22 cellular contexts compared by ENCODE assay signal in genomic region chr22:20354238-20354975, GRCh38. TPM values are rescaled to one million over a fixed set of nuclear protein-coding genes. Genes with fewer than 3 reads are reported as not detected.
DNase-seq lines count a peak whose midpoint lies in the region; ATAC-seq and TF ChIP-seq lines count a peak whose summit lies in the region.
"Had no signal": no experiment of that assay in that cellular context is flagged by ENCODE, and none has a peak within 500 bp of the region (broad histone marks: within the 10 kb centered on the region; RNA-seq: fewer than 3 reads in every experiment).

No MANE protein-coding gene starts in this region.

- H3K4me2 ChIP-seq in neural progenitor cell: no peak overlapping the region

- H3K9ac ChIP-seq in neural progenitor cell: no peak overlapping the region

- H3K27me3 ChIP-seq in neural progenitor cell: no peaks in the 10 kb centered on the region

- H3K4me1 Mint-ChIP-seq in activated T-cell treated with anti-CD3 and anti-CD28 coated beads, Interleukin-2, amount 50 U/mL, for 24 hours (ENCODE audit: low read depth): no peaks in the 10 kb centered on the region
- no peaks in the 10 kb centered on the region for H3K4me1 Mint-ChIP-seq in neural progenitor cell
- no peaks in the 10 kb centered on the region for H3K4me1 Mint-ChIP-seq in activated CD4-positive, alpha-beta memory T cell treated with anti-CD3 and anti-CD28 coated beads, Interleukin-2, amount 10 ng/mL, durations not matched to agents 7 days and 5 days

- H3K27ac Mint-ChIP-seq in activated T-cell treated with anti-CD3 and anti-CD28 coated beads, Interleukin-2, amount 50 U/mL, for 24 hours: no peak overlapping the region
- peak overlapping the region; percentile 58 for H3K27ac Mint-ChIP-seq in neural progenitor cell
- H3K27ac Mint-ChIP-seq in activated CD4-positive, alpha-beta memory T cell treated with anti-CD3 and anti-CD28 coated beads, Interleukin-2, amount 10 ng/mL, durations not matched to agents 7 days and 5 days: no peak overlapping the region

- H4K20me1 ChIP-seq in neural progenitor cell (ENCODE audit: low read depth): no peaks in the 10 kb centered on the region

- no peak overlapping the region for H2AFZ ChIP-seq in neural progenitor cell (replicated peaks)

- no peaks in the 10 kb centered on the region for H3K9me3 ChIP-seq in neural progenitor cell (ENCODE audit: low read depth)

- no peak overlapping the region for H3K4me3 Mint-ChIP-seq in activated T-cell treated with anti-CD3 and anti-CD28 coated beads, Interleukin-2, amount 50 U/mL, for 24 hours
- H3K4me3 Mint-ChIP-seq in neural progenitor cell: no peak overlapping the region
- no peak overlapping the region for H3K4me3 Mint-ChIP-seq in activated CD4-positive, alpha-beta memory T cell treated with anti-CD3 and anti-CD28 coated beads, Interleukin-2, amount 10 ng/mL, durations not matched to agents 7 days and 5 days

- H3K4me1 ChIP-seq in neural progenitor cell: no peaks in the 10 kb centered on the region

- H3F3A ChIP-seq in neural progenitor cell (ENCODE audit: low read depth): no peaks in the 10 kb centered on the region

- H3K4me3 ChIP-seq in neural progenitor cell: no peak overlapping the region

- ATAC-seq in HG03135 (IDR thresholded peaks at IDR 0.05; ENCODE audit: unreplicated experiment): no peak
- ATAC-seq: HCT116 had no signal

- POLR2A ChIA-PET in activated CD4-positive, alpha-beta memory T cell treated with anti-CD3 and anti-CD28 coated beads, Interleukin-2, amount 10 ng/mL, durations not matched to agents 7 days and 5 days (lab: Charles Lee): no interaction called here

- no peak for TF ChIP-seq CTCF in neural progenitor cell (IDR thresholded peaks at IDR 0.05)

- no peaks in the 10 kb centered on the region for H3K36me3 ChIP-seq in neural progenitor cell

- CTCF ChIA-PET in activated CD4-positive, alpha-beta memory T cell treated with anti-CD3 and anti-CD28 coated beads, Interleukin-2, amount 10 ng/mL, durations not matched to agents 7 days and 5 days (lab: Charles Lee): no interaction called here

- no peaks in the 10 kb centered on the region for H3K36me3 Mint-ChIP-seq in activated T-cell treated with anti-CD3 and anti-CD28 coated beads, Interleukin-2, amount 50 U/mL, for 24 hours (ENCODE audit: low read depth)
- H3K36me3 Mint-ChIP-seq in neural progenitor cell: no peaks in the 10 kb centered on the region
- peaks cover 2% of the 10 kb centered on the region for H3K36me3 Mint-ChIP-seq in activated CD4-positive, alpha-beta memory T cell treated with anti-CD3 and anti-CD28 coated beads, Interleukin-2, amount 10 ng/mL, durations not matched to agents 7 days and 5 days (ENCODE audit: low read depth)

- DNase-seq in activated T-cell treated with anti-CD3 and anti-CD28 coated beads, Interleukin-2, amount 50 U/mL, for 24 hours: peak; percentile 6
- no peak for DNase-seq in activated T-cell treated with anti-CD3 and anti-CD28 coated beads, Interleukin-2, amount 50 U/mL, for 1 hour
- peak; percentile 28 for DNase-seq in ecto neural progenitor cell (ENCODE audit: low spot score)
- DNase-seq in neural progenitor cell (ENCODE audit: low spot score): no peak
- no peak for DNase-seq in medulla oblongata (ENCODE audit: extremely low spot score)
- no peak for DNase-seq in activated CD4-positive, alpha-beta memory T cell treated with anti-CD3 and anti-CD28 coated beads, Interleukin-2, amount 10 ng/mL, durations not matched to agents 7 days and 5 days
- DNase-seq: 8988T, Calu3, DMS79 treated with DMSO at 0.1 percent for 48 hours, GF-D8, KBM-7, MV-4-11, NCI-H1105, NCI-H146, NCI-H1930, NCI-H2107, NCI-H524, NCI-H748 treated with DMSO at 0.1 percent for 48 hours, SIG-M5 had no signal

- no peaks in the 10 kb centered on the region for H3K27me3 Mint-ChIP-seq in activated T-cell treated with anti-CD3 and anti-CD28 coated beads, Interleukin-2, amount 50 U/mL, for 24 hours
- peaks cover 3% of the 10 kb centered on the region for H3K27me3 Mint-ChIP-seq in neural progenitor cell (ENCODE audit: insufficient read depth, low read depth)
- H3K27me3 Mint-ChIP-seq in activated CD4-positive, alpha-beta memory T cell treated with anti-CD3 and anti-CD28 coated beads, Interleukin-2, amount 10 ng/mL, durations not matched to agents 7 days and 5 days: no peaks in the 10 kb centered on the region

- no peaks in the 10 kb centered on the region for H3K9me3 Mint-ChIP-seq in activated T-cell treated with anti-CD3 and anti-CD28 coated beads, Interleukin-2, amount 50 U/mL, for 24 hours
- peaks cover 9% of the 10 kb centered on the region for H3K9me3 Mint-ChIP-seq in neural progenitor cell
- no peaks in the 10 kb centered on the region for H3K9me3 Mint-ChIP-seq in activated CD4-positive, alpha-beta memory T cell treated with anti-CD3 and anti-CD28 coated beads, Interleukin-2, amount 10 ng/mL, durations not matched to agents 7 days and 5 days

- no peaks in the 10 kb centered on the region for H3K79me2 ChIP-seq in neural progenitor cell (ENCODE audit: low read depth)

- H3K27ac ChIP-seq in neural progenitor cell: no peak overlapping the region
- H3K27ac ChIP-seq: HL-60 had no signal

RNA-seq across cellular contexts. Expression of gene DGCR6L, which starts 34.5 kb away (rescaled TPM):
- 22.3 and 59.2 TPM in 2 replicates for total RNA-seq in neural progenitor cell (ENCODE audit: low replicate concordance)
- total RNA-seq in activated CD4-positive, alpha-beta memory T cell treated with anti-CD3 and anti-CD28 coated beads, Interleukin-2, amount 10 ng/mL, durations not matched to agents 7 days and 5 days: 10 to 100 TPM; 40.8 to 41.1 TPM

RNA-seq across cellular contexts. Expression of gene ZNF74, which starts 39.5 kb away (rescaled TPM):
- total RNA-seq in neural progenitor cell (ENCODE audit: low replicate concordance): 19.4 and 54.0 TPM in 2 replicates
- total RNA-seq in activated CD4-positive, alpha-beta memory T cell treated with anti-CD3 and anti-CD28 coated beads, Interleukin-2, amount 10 ng/mL, durations not matched to agents 7 days and 5 days: 1 to 10 TPM; 6.1 to 6.2 TPM

Comparison
In these comparisons a context has a peak if more than half of its experiments do, and no peak if none do; other contexts are left out.
1. DNase-seq: peak in activated T-cell treated with anti-CD3 and anti-CD28 coated beads, Interleukin-2, amount 50 U/mL, for 24 hours (single experiment) and ecto neural progenitor cell (single experiment); none in activated T-cell treated with anti-CD3 and anti-CD28 coated beads, Interleukin-2, amount 50 U/mL, for 1 hour (single experiment), neural progenitor cell (single experiment), medulla oblongata (single experiment) and activated CD4-positive, alpha-beta memory T cell treated with anti-CD3 and anti-CD28 coated beads, Interleukin-2, amount 10 ng/mL, durations not matched to agents 7 days and 5 days (single experiment).